ENCODE assay signal across 1 cellular context in the genomic region with DNA sequence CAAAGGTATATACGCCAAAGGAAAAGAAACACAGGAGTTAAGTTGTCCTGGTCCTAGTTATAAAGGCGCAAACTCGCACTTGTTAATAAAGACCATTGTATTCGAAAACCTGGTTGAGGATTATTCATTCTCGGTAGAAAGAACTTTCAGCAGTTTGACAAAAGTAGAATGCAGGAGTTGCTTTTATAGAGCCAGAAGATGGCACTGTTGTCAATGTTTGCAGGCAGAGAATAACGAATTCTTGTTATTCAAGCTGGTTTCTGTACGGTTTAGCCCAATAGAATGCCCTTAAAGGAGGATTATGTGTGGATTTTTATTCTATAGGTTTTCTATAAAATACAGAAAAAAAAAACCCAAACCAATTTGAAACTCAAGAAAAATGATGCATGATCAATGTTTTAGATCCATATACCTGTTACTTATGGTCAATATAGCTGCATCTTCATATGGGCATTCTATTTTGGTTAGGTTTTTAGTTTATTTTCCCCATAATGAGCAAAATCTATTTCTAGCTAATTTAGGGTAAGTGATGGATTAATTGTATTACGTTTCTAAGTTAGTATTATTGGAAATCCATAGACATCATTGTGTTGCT.
TF ChIP-seq lines count a peak whose summit lies in the region.

No MANE protein-coding gene starts in this region.

TF ChIP-seq in IMR-90, 13 proteins besides CTCF, POLR2A, EP300 and RAD21:
- TF ChIP-seq MAZ (IDR thresholded peaks at IDR 0.05; ENCODE audit: borderline replicate concordance, low read depth, low read length) (no peak), FOS (IDR thresholded peaks at IDR 0.05; ENCODE audit: low read depth, low read length) (no peak), CEBPB (IDR thresholded peaks at IDR 0.05; ENCODE audit: low read depth, low read length) (no peak), BHLHE40 (IDR thresholded peaks at IDR 0.05; ENCODE audit: low read depth, low read length) (no peak), SMC3 (IDR thresholded peaks at IDR 0.05; ENCODE audit: low read depth, low read length) (peak; percentile 59), USF2 (IDR thresholded peaks at IDR 0.05; ENCODE audit: low read depth, low read length) (no peak), RFX5 (IDR thresholded peaks at IDR 0.05; ENCODE audit: low read depth, low read length) (no peak)
TF ChIP-seq in IMR-90: peak in this region for 1.
